ENCODE assay signal across 1 cellular context in the genomic region with DNA sequence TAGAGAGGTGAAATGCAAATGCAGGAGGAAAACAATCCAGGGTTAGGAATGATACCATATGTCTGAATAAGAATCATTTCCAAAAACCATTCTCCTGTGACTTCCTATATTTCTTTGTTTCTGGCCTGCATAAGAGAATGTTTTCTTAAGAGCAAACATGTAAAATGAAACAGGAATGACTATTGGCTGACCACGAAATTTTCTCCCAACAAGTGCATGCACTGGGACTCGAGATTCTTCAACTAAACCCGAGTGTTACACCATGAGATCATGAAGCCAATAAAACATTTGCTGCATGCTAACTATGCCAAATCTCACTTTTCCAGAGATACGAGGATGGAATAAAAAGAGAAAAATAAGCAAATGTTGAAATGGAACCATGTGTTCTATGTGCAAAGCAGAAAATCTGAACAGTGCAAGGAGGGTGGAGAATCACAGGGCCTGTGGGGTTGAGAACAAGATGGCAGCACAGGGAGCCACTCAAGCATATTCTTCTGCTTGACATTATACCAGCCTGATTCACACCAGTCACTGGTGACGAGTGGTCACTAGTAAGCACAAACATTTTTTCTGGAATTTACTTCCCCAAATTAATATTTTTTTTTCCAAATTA.
TF ChIP-seq lines count a peak whose summit lies in the region.

No MANE protein-coding gene starts in this region.

TF ChIP-seq in HEK293T, 16 proteins besides CTCF, POLR2A, EP300 and RAD21 (continued from another document):
- TF ChIP-seq L3MBTL2 (conservative IDR thresholded peaks at IDR 0.05), result no peak
